1 cellular context compared by ENCODE assay signal in the genomic region with DNA sequence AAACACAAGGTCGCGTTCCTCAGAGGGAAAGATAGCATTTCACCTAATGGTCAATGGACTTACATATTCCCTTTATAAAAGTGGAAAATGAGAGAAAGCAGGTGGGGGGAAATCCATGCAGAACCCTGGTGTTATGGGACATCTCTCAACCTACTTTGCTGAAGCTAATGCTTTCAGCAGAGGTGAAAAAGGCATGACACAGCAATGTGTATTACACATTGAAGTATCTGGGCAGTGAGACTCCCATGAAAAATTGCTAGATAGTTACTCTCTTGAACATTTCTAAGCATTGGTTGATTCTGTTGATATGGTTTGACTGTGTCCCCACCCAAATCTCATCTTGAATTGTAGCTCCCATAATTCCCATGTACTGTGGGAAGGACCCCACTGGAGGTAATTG.
A peak's percentile ranks its signal among the peaks of the same experiment; 100 is the strongest.
TF ChIP-seq lines count a peak whose summit lies in the region.

No MANE protein-coding gene starts in this region.

TF ChIP-seq in K562, 482 proteins besides CTCF, POLR2A, EP300 and RAD21 (continued from another document):
- TF ChIP-seq HCFC1 (IDR thresholded peaks at IDR 0.05; ENCODE audit: low read depth, low read length), result no peak
- TF ChIP-seq C11orf30 (IDR thresholded peaks at IDR 0.05; ENCODE audit: low read depth), result peak; percentile 74
- peak; percentile 86 for TF ChIP-seq ZNF316 (IDR thresholded peaks at IDR 0.05)
- TF ChIP-seq, protein P1, sequence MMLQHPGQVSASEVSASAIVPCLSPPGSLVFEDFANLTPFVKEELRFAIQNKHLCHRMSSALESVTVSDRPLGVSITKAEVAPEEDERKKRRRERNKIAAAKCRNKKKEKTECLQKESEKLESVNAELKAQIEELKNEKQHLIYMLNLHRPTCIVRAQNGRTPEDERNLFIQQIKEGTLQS (IDR thresholded peaks at IDR 0.05), result no peak
- TF ChIP-seq, protein P1 (CRISPR knock-in tag; conservative IDR thresholded peaks at IDR 0.05), result no peak
- no peak for TF ChIP-seq ZNF830 (CRISPR knock-in tag; IDR thresholded peaks at IDR 0.05)
- no peak for TF ChIP-seq CEBPG (CRISPR knock-in tag; IDR thresholded peaks at IDR 0.05)
- TF ChIP-seq CEBPG (tag; conservative IDR thresholded peaks at IDR 0.05 in 1 of 2, IDR thresholded peaks at IDR 0.05 in 1 of 2), result no peak
- TF ChIP-seq MAFF (IDR thresholded peaks at IDR 0.05; ENCODE audit: low read length), result peak; percentile 50
- peak; percentile 46 for TF ChIP-seq MAFK (IDR thresholded peaks at IDR 0.05; ENCODE audit: low read length)
- TF ChIP-seq, protein P2, sequence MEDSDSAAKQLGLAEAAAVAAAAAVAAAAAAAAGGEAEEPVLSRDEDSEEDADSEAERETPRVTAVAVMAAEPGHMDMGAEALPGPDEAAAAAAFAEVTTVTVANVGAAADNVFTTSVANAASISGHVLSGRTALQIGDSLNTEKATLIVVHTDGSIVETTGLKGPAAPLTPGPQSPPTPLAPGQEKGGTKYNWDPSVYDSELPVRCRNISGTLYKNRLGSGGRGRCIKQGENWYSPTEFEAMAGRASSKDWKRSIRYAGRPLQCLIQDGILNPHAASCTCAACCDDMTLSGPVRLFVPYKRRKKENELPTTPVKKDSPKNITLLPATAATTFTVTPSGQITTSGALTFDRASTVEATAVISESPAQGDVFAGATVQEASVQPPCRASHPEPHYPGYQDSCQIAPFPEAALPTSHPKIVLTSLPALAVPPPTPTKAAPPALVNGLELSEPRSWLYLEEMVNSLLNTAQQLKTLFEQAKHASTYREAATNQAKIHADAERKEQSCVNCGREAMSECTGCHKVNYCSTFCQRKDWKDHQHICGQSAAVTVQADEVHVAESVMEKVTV (CRISPR knock-in tag; IDR thresholded peaks at IDR 0.05), result no peak
- TF ChIP-seq, protein P3, sequence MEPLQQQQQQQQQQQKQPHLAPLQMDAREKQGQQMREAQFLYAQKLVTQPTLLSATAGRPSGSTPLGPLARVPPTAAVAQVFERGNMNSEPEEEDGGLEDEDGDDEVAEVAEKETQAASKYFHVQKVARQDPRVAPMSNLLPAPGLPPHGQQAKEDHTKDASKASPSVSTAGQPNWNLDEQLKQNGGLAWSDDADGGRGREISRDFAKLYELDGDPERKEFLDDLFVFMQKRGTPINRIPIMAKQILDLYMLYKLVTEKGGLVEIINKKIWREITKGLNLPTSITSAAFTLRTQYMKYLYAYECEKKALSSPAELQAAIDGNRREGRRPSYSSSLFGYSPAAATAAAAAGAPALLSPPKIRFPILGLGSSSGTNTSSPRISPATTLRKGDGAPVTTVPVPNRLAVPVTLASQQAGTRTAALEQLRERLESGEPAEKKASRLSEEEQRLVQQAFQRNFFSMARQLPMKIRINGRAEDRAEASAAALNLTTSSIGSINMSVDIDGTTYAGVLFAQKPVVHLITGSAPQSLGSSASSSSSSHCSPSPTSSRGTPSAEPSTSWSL (CRISPR knock-in tag; IDR thresholded peaks at IDR 0.05; ENCODE audit: borderline replicate concordance), result no peak
- no peak for TF ChIP-seq FOXJ2 (tag; IDR thresholded peaks at IDR 0.05)
- no peak for TF ChIP-seq ERF (CRISPR knock-in tag; IDR thresholded peaks at IDR 0.05)
- peak; percentile 60 for TF ChIP-seq MAFG (tag; conservative IDR thresholded peaks at IDR 0.05)
- TF ChIP-seq NFE2 (IDR thresholded peaks at IDR 0.05; ENCODE audit: low read depth), result peak; percentile 63
- TF ChIP-seq TCF7 (IDR thresholded peaks at IDR 0.05; ENCODE audit: borderline replicate concordance), result no peak
